Comparison of ENCODE assay signal across 14 cellular contexts in genomic region chr2:159450180-159450579, GRCh38.
"Had no signal": no experiment of that assay in that cellular context is flagged by ENCODE, and none has a peak within 500 bp of the region (broad histone marks: within the 10 kb centered on the region; RNA-seq: fewer than 3 reads in every experiment).

No MANE protein-coding gene starts in this region.

- ATAC-seq: activated T-helper 17 cell treated with anti-CD3 and anti-CD28 coated beads, Interleukin-2, amount 50 U/mL, for 72 hours; gastrocnemius medialis; heart right ventricle; right cardiac atrium had no signal

- H3K4me1 ChIP-seq: esophagus squamous epithelium, vagina had no signal

- H3K27me3 ChIP-seq: adrenal gland, esophagus squamous epithelium, gastrocnemius medialis, heart right ventricle, tibial artery, vagina had no signal

- H3K27me3 Mint-ChIP-seq: activated naive CD4-positive, alpha-beta T cell treated with anti-CD3 and anti-CD28 coated beads, Interleukin-2, amount 10 ng/mL, durations not matched to agents 7 days and 5 days; activated T-helper 17 cell treated with anti-CD3 and anti-CD28 coated beads, Interleukin-2, amount 50 U/mL, for 72 hours; naive B cell had no signal

- FAIRE-seq: endometrium had no signal

- H3K9me3 Mint-ChIP-seq: activated naive CD4-positive, alpha-beta T cell treated with anti-CD3 and anti-CD28 coated beads, Interleukin-2, amount 10 ng/mL, durations not matched to agents 7 days and 5 days; activated T-helper 17 cell treated with anti-CD3 and anti-CD28 coated beads, Interleukin-2, amount 50 U/mL, for 72 hours had no signal

- H3K4me3 ChIP-seq: adrenal gland, esophagus squamous epithelium, gastrocnemius medialis, heart right ventricle, tibial artery, vagina had no signal

- H3K27ac Mint-ChIP-seq: activated naive CD4-positive, alpha-beta T cell treated with anti-CD3 and anti-CD28 coated beads, Interleukin-2, amount 10 ng/mL, durations not matched to agents 7 days and 5 days; activated T-helper 17 cell treated with anti-CD3 and anti-CD28 coated beads, Interleukin-2, amount 50 U/mL, for 72 hours had no signal

- H3K9me3 ChIP-seq: adrenal gland, esophagus squamous epithelium, gastrocnemius medialis, tibial artery, vagina had no signal

- DNase-seq: activated CD4-positive, alpha-beta T cell treated with anti-CD3 and anti-CD28 coated beads, Interleukin-2, amount 50 U/mL, for 1 hour; activated naive CD4-positive, alpha-beta T cell treated with anti-CD3 and anti-CD28 coated beads, Interleukin-2, amount 10 ng/mL, durations not matched to agents 7 days and 5 days; activated T-cell treated with anti-CD3 and anti-CD28 coated beads for 4 hours; adrenal gland; esophagus squamous epithelium; gastrocnemius medialis; heart right ventricle; naive B cell; right cardiac atrium; small intestine; tibial artery had no signal

- H3K4me3 Mint-ChIP-seq: activated naive CD4-positive, alpha-beta T cell treated with anti-CD3 and anti-CD28 coated beads, Interleukin-2, amount 10 ng/mL, durations not matched to agents 7 days and 5 days; activated T-helper 17 cell treated with anti-CD3 and anti-CD28 coated beads, Interleukin-2, amount 50 U/mL, for 72 hours; naive B cell had no signal

- H3K36me3 Mint-ChIP-seq: activated naive CD4-positive, alpha-beta T cell treated with anti-CD3 and anti-CD28 coated beads, Interleukin-2, amount 10 ng/mL, durations not matched to agents 7 days and 5 days had no signal

- H3K27ac ChIP-seq: adrenal gland, esophagus squamous epithelium, gastrocnemius medialis, heart right ventricle, tibial artery, vagina had no signal
